ENCODE assay signal across 1 cellular context in genomic region chr10:74825371-74826141, GRCh38.
TF ChIP-seq lines count a peak whose summit lies in the region.

No MANE protein-coding gene starts in this region.

TF ChIP-seq in HEK293, 187 proteins besides CTCF, POLR2A, EP300 and RAD21 (continued from another document and continues in another):
- no peak for TF ChIP-seq ZNF155 (tag by site-specific recombination; IDR thresholded peaks at IDR 0.05)
- no peak for TF ChIP-seq ZNF311 (tag by site-specific recombination; IDR thresholded peaks at IDR 0.05; ENCODE audit: borderline replicate concordance)
- TF ChIP-seq ZBTB20 (tag by site-specific recombination; IDR thresholded peaks at IDR 0.05), result peak; percentile 83
- peak; percentile 99 for TF ChIP-seq ZNF423 (tag by site-specific recombination; IDR thresholded peaks at IDR 0.05)
- peak; percentile 76 for TF ChIP-seq ZNF792 (tag by site-specific recombination; IDR thresholded peaks at IDR 0.05)
- TF ChIP-seq, protein P1, sequence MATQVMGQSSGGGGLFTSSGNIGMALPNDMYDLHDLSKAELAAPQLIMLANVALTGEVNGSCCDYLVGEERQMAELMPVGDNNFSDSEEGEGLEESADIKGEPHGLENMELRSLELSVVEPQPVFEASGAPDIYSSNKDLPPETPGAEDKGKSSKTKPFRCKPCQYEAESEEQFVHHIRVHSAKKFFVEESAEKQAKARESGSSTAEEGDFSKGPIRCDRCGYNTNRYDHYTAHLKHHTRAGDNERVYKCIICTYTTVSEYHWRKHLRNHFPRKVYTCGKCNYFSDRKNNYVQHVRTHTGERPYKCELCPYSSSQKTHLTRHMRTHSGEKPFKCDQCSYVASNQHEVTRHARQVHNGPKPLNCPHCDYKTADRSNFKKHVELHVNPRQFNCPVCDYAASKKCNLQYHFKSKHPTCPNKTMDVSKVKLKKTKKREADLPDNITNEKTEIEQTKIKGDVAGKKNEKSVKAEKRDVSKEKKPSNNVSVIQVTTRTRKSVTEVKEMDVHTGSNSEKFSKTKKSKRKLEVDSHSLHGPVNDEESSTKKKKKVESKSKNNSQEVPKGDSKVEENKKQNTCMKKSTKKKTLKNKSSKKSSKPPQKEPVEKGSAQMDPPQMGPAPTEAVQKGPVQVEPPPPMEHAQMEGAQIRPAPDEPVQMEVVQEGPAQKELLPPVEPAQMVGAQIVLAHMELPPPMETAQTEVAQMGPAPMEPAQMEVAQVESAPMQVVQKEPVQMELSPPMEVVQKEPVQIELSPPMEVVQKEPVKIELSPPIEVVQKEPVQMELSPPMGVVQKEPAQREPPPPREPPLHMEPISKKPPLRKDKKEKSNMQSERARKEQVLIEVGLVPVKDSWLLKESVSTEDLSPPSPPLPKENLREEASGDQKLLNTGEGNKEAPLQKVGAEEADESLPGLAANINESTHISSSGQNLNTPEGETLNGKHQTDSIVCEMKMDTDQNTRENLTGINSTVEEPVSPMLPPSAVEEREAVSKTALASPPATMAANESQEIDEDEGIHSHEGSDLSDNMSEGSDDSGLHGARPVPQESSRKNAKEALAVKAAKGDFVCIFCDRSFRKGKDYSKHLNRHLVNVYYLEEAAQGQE (tag by site-specific recombination; IDR thresholded peaks at IDR 0.05), result 0 out of 2 replicates have a peak, but pooled peaks have one; percentile 34
- TF ChIP-seq, protein P2, sequence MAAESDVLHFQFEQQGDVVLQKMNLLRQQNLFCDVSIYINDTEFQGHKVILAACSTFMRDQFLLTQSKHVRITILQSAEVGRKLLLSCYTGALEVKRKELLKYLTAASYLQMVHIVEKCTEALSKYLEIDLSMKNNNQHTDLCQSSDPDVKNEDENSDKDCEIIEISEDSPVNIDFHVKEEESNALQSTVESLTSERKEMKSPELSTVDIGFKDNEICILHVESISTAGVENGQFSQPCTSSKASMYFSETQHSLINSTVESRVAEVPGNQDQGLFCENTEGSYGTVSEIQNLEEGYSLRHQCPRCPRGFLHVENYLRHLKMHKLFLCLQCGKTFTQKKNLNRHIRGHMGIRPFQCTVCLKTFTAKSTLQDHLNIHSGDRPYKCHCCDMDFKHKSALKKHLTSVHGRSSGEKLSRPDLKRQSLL (tag by site-specific recombination; IDR thresholded peaks at IDR 0.05), result 0 out of 2 replicates have a peak, but pooled peaks have one; percentile 44
- TF ChIP-seq ZNF473 (tag by site-specific recombination; IDR thresholded peaks at IDR 0.05), result no peak
- peak; percentile 47; the same call in 1 of the 2 replicates for TF ChIP-seq ZNF488 (tag by site-specific recombination; IDR thresholded peaks at IDR 0.05)
- TF ChIP-seq ZNF558 (tag by site-specific recombination; IDR thresholded peaks at IDR 0.05), result no peak
- TF ChIP-seq, protein P3, sequence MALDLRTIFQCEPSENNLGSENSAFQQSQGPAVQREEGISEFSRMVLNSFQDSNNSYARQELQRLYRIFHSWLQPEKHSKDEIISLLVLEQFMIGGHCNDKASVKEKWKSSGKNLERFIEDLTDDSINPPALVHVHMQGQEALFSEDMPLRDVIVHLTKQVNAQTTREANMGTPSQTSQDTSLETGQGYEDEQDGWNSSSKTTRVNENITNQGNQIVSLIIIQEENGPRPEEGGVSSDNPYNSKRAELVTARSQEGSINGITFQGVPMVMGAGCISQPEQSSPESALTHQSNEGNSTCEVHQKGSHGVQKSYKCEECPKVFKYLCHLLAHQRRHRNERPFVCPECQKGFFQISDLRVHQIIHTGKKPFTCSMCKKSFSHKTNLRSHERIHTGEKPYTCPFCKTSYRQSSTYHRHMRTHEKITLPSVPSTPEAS (tag by site-specific recombination; IDR thresholded peaks at IDR 0.05), result peak; percentile 58; the same call in 1 of the 2 replicates
- no peak for TF ChIP-seq ZNF37A (tag by site-specific recombination; IDR thresholded peaks at IDR 0.05)
- TF ChIP-seq BCL11B (tag by site-specific recombination; IDR thresholded peaks at IDR 0.05; ENCODE audit: low read depth), result peak; percentile 95
- no peak for TF ChIP-seq ZNF354C (tag by site-specific recombination; IDR thresholded peaks at IDR 0.05; ENCODE audit: borderline replicate concordance, low read depth)
- TF ChIP-seq, protein P4, sequence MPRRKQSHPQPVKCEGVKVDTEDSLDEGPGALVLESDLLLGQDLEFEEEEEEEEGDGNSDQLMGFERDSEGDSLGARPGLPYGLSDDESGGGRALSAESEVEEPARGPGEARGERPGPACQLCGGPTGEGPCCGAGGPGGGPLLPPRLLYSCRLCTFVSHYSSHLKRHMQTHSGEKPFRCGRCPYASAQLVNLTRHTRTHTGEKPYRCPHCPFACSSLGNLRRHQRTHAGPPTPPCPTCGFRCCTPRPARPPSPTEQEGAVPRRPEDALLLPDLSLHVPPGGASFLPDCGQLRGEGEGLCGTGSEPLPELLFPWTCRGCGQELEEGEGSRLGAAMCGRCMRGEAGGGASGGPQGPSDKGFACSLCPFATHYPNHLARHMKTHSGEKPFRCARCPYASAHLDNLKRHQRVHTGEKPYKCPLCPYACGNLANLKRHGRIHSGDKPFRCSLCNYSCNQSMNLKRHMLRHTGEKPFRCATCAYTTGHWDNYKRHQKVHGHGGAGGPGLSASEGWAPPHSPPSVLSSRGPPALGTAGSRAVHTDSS (tag by site-specific recombination; IDR thresholded peaks at IDR 0.05), result peak; percentile 70
- peak; percentile 45; the same call in 1 of the 2 replicates for TF ChIP-seq ZNF266 (tag by site-specific recombination; IDR thresholded peaks at IDR 0.05; ENCODE audit: low read depth)
- TF ChIP-seq ZNF341 (tag by site-specific recombination; IDR thresholded peaks at IDR 0.05; ENCODE audit: low read depth), result peak; percentile 75
- TF ChIP-seq ZNF2 (tag by site-specific recombination; IDR thresholded peaks at IDR 0.05), result peak; percentile 95
- TF ChIP-seq ZNF174 (tag by site-specific recombination; IDR thresholded peaks at IDR 0.05), result no peak
- no peak for TF ChIP-seq ZNF280C (tag by site-specific recombination; IDR thresholded peaks at IDR 0.05)
- TF ChIP-seq, protein P5, sequence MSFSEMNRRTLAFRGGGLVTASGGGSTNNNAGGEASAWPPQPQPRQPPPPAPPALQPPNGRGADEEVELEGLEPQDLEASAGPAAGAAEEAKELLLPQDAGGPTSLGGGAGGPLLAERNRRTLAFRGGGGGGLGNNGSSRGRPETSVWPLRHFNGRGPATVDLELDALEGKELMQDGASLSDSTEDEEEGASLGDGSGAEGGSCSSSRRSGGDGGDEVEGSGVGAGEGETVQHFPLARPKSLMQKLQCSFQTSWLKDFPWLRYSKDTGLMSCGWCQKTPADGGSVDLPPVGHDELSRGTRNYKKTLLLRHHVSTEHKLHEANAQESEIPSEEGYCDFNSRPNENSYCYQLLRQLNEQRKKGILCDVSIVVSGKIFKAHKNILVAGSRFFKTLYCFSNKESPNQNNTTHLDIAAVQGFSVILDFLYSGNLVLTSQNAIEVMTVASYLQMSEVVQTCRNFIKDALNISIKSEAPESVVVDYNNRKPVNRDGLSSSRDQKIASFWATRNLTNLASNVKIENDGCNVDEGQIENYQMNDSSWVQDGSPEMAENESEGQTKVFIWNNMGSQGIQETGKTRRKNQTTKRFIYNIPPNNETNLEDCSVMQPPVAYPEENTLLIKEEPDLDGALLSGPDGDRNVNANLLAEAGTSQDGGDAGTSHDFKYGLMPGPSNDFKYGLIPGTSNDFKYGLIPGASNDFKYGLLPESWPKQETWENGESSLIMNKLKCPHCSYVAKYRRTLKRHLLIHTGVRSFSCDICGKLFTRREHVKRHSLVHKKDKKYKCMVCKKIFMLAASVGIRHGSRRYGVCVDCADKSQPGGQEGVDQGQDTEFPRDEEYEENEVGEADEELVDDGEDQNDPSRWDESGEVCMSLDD (tag by site-specific recombination; IDR thresholded peaks at IDR 0.05), result peak; percentile 98
- no peak for TF ChIP-seq ZNF510 (tag by site-specific recombination; IDR thresholded peaks at IDR 0.05; ENCODE audit: insufficient replicate concordance)
- TF ChIP-seq, protein P6, sequence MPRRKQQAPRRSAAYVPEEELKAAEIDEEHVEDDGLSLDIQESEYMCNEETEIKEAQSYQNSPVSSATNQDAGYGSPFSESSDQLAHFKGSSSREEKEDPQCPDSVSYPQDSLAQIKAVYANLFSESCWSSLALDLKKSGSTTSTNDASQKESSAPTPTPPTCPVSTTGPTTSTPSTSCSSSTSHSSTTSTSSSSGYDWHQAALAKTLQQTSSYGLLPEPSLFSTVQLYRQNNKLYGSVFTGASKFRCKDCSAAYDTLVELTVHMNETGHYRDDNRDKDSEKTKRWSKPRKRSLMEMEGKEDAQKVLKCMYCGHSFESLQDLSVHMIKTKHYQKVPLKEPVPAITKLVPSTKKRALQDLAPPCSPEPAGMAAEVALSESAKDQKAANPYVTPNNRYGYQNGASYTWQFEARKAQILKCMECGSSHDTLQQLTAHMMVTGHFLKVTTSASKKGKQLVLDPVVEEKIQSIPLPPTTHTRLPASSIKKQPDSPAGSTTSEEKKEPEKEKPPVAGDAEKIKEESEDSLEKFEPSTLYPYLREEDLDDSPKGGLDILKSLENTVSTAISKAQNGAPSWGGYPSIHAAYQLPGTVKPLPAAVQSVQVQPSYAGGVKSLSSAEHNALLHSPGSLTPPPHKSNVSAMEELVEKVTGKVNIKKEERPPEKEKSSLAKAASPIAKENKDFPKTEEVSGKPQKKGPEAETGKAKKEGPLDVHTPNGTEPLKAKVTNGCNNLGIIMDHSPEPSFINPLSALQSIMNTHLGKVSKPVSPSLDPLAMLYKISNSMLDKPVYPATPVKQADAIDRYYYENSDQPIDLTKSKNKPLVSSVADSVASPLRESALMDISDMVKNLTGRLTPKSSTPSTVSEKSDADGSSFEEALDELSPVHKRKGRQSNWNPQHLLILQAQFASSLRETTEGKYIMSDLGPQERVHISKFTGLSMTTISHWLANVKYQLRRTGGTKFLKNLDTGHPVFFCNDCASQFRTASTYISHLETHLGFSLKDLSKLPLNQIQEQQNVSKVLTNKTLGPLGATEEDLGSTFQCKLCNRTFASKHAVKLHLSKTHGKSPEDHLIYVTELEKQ (tag by site-specific recombination; IDR thresholded peaks at IDR 0.05; ENCODE audit: borderline replicate concordance), result peak; percentile 91
- no peak for TF ChIP-seq ZNF114 (tag by site-specific recombination; IDR thresholded peaks at IDR 0.05)
- no peak; the same call in 1 of the 2 replicates for TF ChIP-seq ZNF10 (tag by site-specific recombination; IDR thresholded peaks at IDR 0.05)
- TF ChIP-seq ZNF169 (tag by site-specific recombination; IDR thresholded peaks at IDR 0.05), result peak; percentile 35; the same call in 1 of the 2 replicates
- no peak for TF ChIP-seq HOXC10 (CRISPR knock-in tag; IDR thresholded peaks at IDR 0.05)
- peak; percentile 96 for TF ChIP-seq BCL11A (tag by site-specific recombination; IDR thresholded peaks at IDR 0.05; ENCODE audit: low read depth)
- no peak for TF ChIP-seq ZNF654 (tag by site-specific recombination; IDR thresholded peaks at IDR 0.05; ENCODE audit: low read depth)
- peak; percentile 98; the same call in 1 of the 2 replicates for TF ChIP-seq KLF7 (tag by site-specific recombination; IDR thresholded peaks at IDR 0.05; ENCODE audit: borderline replicate concordance)
- TF ChIP-seq ZBTB1 (tag by site-specific recombination; IDR thresholded peaks at IDR 0.05), result peak; percentile 100
- TF ChIP-seq ZNF704 (tag by site-specific recombination; IDR thresholded peaks at IDR 0.05), result no peak
- peak; percentile 94 for TF ChIP-seq ZNF324 (tag by site-specific recombination; IDR thresholded peaks at IDR 0.05)
- TF ChIP-seq ZNF140 (tag by site-specific recombination; IDR thresholded peaks at IDR 0.05), result no peak
- TF ChIP-seq ZNF777 (tag by site-specific recombination; IDR thresholded peaks at IDR 0.05; ENCODE audit: borderline replicate concordance), result peak; percentile 91
- TF ChIP-seq, protein P7, sequence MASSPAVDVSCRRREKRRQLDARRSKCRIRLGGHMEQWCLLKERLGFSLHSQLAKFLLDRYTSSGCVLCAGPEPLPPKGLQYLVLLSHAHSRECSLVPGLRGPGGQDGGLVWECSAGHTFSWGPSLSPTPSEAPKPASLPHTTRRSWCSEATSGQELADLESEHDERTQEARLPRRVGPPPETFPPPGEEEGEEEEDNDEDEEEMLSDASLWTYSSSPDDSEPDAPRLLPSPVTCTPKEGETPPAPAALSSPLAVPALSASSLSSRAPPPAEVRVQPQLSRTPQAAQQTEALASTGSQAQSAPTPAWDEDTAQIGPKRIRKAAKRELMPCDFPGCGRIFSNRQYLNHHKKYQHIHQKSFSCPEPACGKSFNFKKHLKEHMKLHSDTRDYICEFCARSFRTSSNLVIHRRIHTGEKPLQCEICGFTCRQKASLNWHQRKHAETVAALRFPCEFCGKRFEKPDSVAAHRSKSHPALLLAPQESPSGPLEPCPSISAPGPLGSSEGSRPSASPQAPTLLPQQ (tag by site-specific recombination; IDR thresholded peaks at IDR 0.05), result peak; percentile 89
- TF ChIP-seq ZNF830 (tag by site-specific recombination; IDR thresholded peaks at IDR 0.05; ENCODE audit: low read depth), result no peak
- peak; percentile 65; the same call in 1 of the 2 replicates for TF ChIP-seq ZBTB21 (tag by site-specific recombination; IDR thresholded peaks at IDR 0.05)
- peak; percentile 22; the same call in 1 of the 2 replicates for TF ChIP-seq ZNF623 (tag by site-specific recombination; IDR thresholded peaks at IDR 0.05)
- no peak for TF ChIP-seq ZNF624 (tag by site-specific recombination; IDR thresholded peaks at IDR 0.05)
